ENCODE assay signal across 14 cellular contexts in genomic region chr7:27101188-27101905, GRCh38. TPM values are rescaled to one million over a fixed set of nuclear protein-coding genes. Genes with fewer than 3 reads are reported as not detected.
DNase-seq lines count a peak whose midpoint lies in the region; ATAC-seq, FAIRE-seq and TF ChIP-seq lines count a peak whose summit lies in the region.
"Had no signal": no experiment of that assay in that cellular context is flagged by ENCODE, and none has a peak within 500 bp of the region (broad histone marks: within the 10 kb centered on the region; RNA-seq: fewer than 3 reads in every experiment).

No MANE protein-coding gene starts in this region.

- H3K56ac ChIP-seq in H1 (replicated peaks; ENCODE audit: insufficient read length, low read depth, low read length) (no peak overlapping the region), mesendoderm (ENCODE audit: low read length) (no peak overlapping the region)

- H3K23ac ChIP-seq in H1 (ENCODE audit: insufficient read length) = no peak overlapping the region
- no peak overlapping the region for H3K23ac ChIP-seq in mesendoderm (ENCODE audit: low read length)

- H2AK5ac ChIP-seq in H1 (ENCODE audit: low read depth, low read length) (no peak overlapping the region), mesendoderm (ENCODE audit: low read length) (no peak overlapping the region)

- H3K4me1 ChIP-seq in H1 (replicated peaks in 1 of 4; ENCODE audit: control insufficient read depth in 3 of 4, insufficient read depth in 4 of 4, low read length in 3 of 4) (peaks cover 0 to 19% (median 9%) of the 10 kb centered on the region in 4 experiments; a peak in 6 of 7 replicates), mesendoderm (ENCODE audit: control insufficient read depth, low read depth, low read length) (no peaks in the 10 kb centered on the region), thyroid gland (peaks cover 5 to 9% of the 10 kb centered on the region in 2 donors)

- no peak overlapping the region for H4K5ac ChIP-seq in H1 (ENCODE audit: insufficient read length, low read depth, low read length)
- H4K5ac ChIP-seq in mesendoderm (ENCODE audit: low read length) = no peak overlapping the region

- no peak for TF ChIP-seq CTCF in RWPE1 (conservative IDR thresholded peaks at IDR 0.05; ENCODE audit: low read depth)
- TF ChIP-seq CTCF in H1 (IDR thresholded peaks at IDR 0.05; ENCODE audit: control extremely low read depth in 1 of 3, insufficient read depth in 1 of 3, low read depth in 1 of 3, low read length in 3 of 3) = no peak
- TF ChIP-seq CTCF in thyroid gland (IDR thresholded peaks at IDR 0.05) = no peak
- no peak for TF ChIP-seq CTCF in foreskin fibroblast (IDR thresholded peaks at IDR 0.05; ENCODE audit: low read depth, low read length)

- no peaks in the 10 kb centered on the region for H3K79me2 ChIP-seq in H1 (ENCODE audit: control insufficient read depth in 1 of 2, insufficient read depth in 2 of 2, low read length in 2 of 2)
- no peaks in the 10 kb centered on the region for H3K79me2 ChIP-seq in mesendoderm (ENCODE audit: control insufficient read depth, insufficient read depth, low read length)

- TF ChIP-seq POLR2A in H1 (IDR thresholded peaks at IDR 0.05; ENCODE audit: control extremely low read depth in 1 of 2, low read depth in 2 of 2, low read length in 2 of 2) = no peak
- TF ChIP-seq POLR2A in thyroid gland (IDR thresholded peaks at IDR 0.05) = no peak

- H3K9ac ChIP-seq in H1 (replicated peaks in 1 of 4; ENCODE audit: extremely low read depth in 1 of 4, low read depth in 3 of 4, low read length in 3 of 4) (no peak overlapping the region), mesendoderm (ENCODE audit: low read length) (no peak overlapping the region)

- 10% methylated on average over 23 of the region's 23 CpGs; no CpG with 5 or more reads in 1 of the 2 experiments for WGBS in H1 (ENCODE audit: extremely low coverage in 1 of 2, insufficient coverage in 1 of 2, insufficient read length in 1 of 2, insufficient replicate concordance in 2 of 2, low coverage in 1 of 2, low lambda C conversion rate in 2 of 2, missing lambda C conversion rate in 1 of 2), 2 experiments
- WGBS in mesendoderm (ENCODE audit: extremely low coverage, insufficient coverage, low lambda C conversion rate) = no CpG with 5 or more reads among the region's 23 CpGs
- 16 to 22% methylated on average over 23 of the region's 23 CpGs for WGBS in thyroid gland, 2 donors

- H3K9me3 ChIP-seq in H1 (ENCODE audit: insufficient read depth in 2 of 2, low read depth in 1 of 2, low read length in 1 of 2) (no peaks in the 10 kb centered on the region), thyroid gland (no peaks in the 10 kb centered on the region)

- H3K79me1 ChIP-seq in H1 (ENCODE audit: low read depth, low read length) (no peaks in the 10 kb centered on the region), mesendoderm (ENCODE audit: low read length) (no peaks in the 10 kb centered on the region)

- no peak for TF ChIP-seq EP300 in H1 (IDR thresholded peaks at IDR 0.05; ENCODE audit: borderline replicate concordance in 1 of 2, low read depth in 2 of 2, low read length in 2 of 2)

- H3K4me3 ChIP-seq in H1 (ENCODE audit: extremely low read depth in 1 of 4, insufficient read depth in 2 of 4, low read depth in 3 of 4, low read length in 4 of 4) (peak overlapping the region; percentile 2 to 37 (median 10); a peak in 5 of 8 replicates), mesendoderm (ENCODE audit: low read length) (no peak overlapping the region), thyroid gland (replicated peaks in 1 of 3) (peak overlapping the region in 1 of 3 donors; percentile 18), foreskin fibroblast (ENCODE audit: low read depth in 1 of 2, low read length in 2 of 2) (no peak overlapping the region)

- FAIRE-seq in H1 (lab: Jason Lieb, UNC) = no peak
- FAIRE-seq: islet of Langerhans had no signal

- CTCF ChIA-PET in RWPE1 (lab: Yijun Ruan, JAX) (interaction anchor here (1.4 kb wide), 1 partner anchor 247 kb away, joined by 3 read pairs; no protein-coding TSS in a partner anchor), H1 (lab: Charles Lee; ENCODE audit: partially characterized antibody) (interaction anchor here (1.1 to 12.1 kb wide), 3 partner anchors 9 to 44 kb away, joined by 3 to 123 read pairs (median 4); partner anchors contain the start of genes HOXA5 and HOXA6)

- peaks cover 23 to 40% of the 10 kb centered on the region in 2 experiments for H4K20me1 ChIP-seq in H1 (replicated peaks in 1 of 2; ENCODE audit: control insufficient read depth in 1 of 2, insufficient read depth in 2 of 2, low read length in 2 of 2)

- no peak overlapping the region for H2BK20ac ChIP-seq in H1 (ENCODE audit: low read length)

- peaks cover 0 to 11% (median 0%) of the 10 kb centered on the region in 4 experiments; a peak in 1 of 8 replicates for H3K36me3 ChIP-seq in H1 (ENCODE audit: control insufficient read depth in 2 of 4, insufficient read depth in 4 of 4, low read length in 3 of 4)
- no peaks in the 10 kb centered on the region for H3K36me3 ChIP-seq in mesendoderm (ENCODE audit: control insufficient read depth, insufficient read depth, low read length)
- no peaks in the 10 kb centered on the region for H3K36me3 ChIP-seq in thyroid gland

- H2BK5ac ChIP-seq in H1 (ENCODE audit: low read depth, low read length) (no peak overlapping the region), mesendoderm (ENCODE audit: low read length) (no peak overlapping the region)

- H2BK15ac ChIP-seq in H1 (ENCODE audit: low read length) = peak overlapping the region; percentile 61; the same call in 1 of the 2 replicates
- H2BK15ac ChIP-seq in mesendoderm (replicated peaks; ENCODE audit: low read depth) = no peak overlapping the region

- H2BK120ac ChIP-seq in H1 (replicated peaks; ENCODE audit: low read depth, low read length) (no peak overlapping the region), mesendoderm (ENCODE audit: low read depth, low read length) (no peak overlapping the region)

- no peak overlapping the region for H2AFZ ChIP-seq in H1 (ENCODE audit: low read length)

- H4K8ac ChIP-seq in H1 (ENCODE audit: extremely low read depth, insufficient read depth, low read length) (no peak overlapping the region; the same call in 1 of the 2 replicates), mesendoderm (ENCODE audit: low read depth, low read length) (no peak overlapping the region)

- ATAC-seq in HG03045 (IDR thresholded peaks at IDR 0.05; ENCODE audit: unreplicated experiment) = no peak
- ATAC-seq: stimulated activated naive CD8-positive, alpha-beta T cell treated with anti-CD3 and anti-CD28 coated beads, Interleukin-15, Interleukin-2, amounts not matched to agents 100 U/mL and 50 U/mL, for 24 hours had no signal

- H4K91ac ChIP-seq in H1 (replicated peaks; ENCODE audit: insufficient read length, low read length) = no peak overlapping the region

- peak overlapping the region; percentile 39; the same call in 1 of the 2 replicates for H2BK12ac ChIP-seq in H1 (ENCODE audit: low read depth, low read length)

- POLR2A ChIA-PET in RWPE1 (lab: Yijun Ruan, JAX; ENCODE audit: low non-redundant PET) (no interaction called here), H1 (lab: Charles Lee; ENCODE audit: partially characterized antibody) (interaction anchor here (1.2 kb wide), 1 partner anchor 11 kb away, joined by 3 read pairs; no protein-coding TSS in a partner anchor)

- DNase-seq in RWPE1 (ENCODE audit: low spot score) (no peak), H1 (ENCODE audit: low read depth in 1 of 2, low spot score in 2 of 2) (no peak), mesendoderm (no peak), thyroid gland (no peak), foreskin fibroblast (no peak), anterior cingulate cortex (lab: John Stamatoyannopoulos, UW) (no peak)
- DNase-seq: cortex of kidney; DMS79; NCI-H1105 treated with DMSO at 0.1 percent for 48 hours; stimulated activated CD4-positive, alpha-beta T cell treated with anti-CD3 and anti-CD28 coated beads, Interleukin-12 subunit alpha, Interleukin-12 subunit beta, amount 100 ng/mL, for 4 hours; stimulated activated naive CD8-positive, alpha-beta T cell treated with anti-CD3 and anti-CD28 coated beads, Interleukin-15, Interleukin-2, amounts not matched to agents 100 U/mL and 50 U/mL, for 24 hours had no signal

- H3K14ac ChIP-seq in H1 (ENCODE audit: insufficient read length) = no peak overlapping the region

- H3K4ac ChIP-seq in H1 (replicated peaks; ENCODE audit: insufficient read length, low read depth, low read length) (no peak overlapping the region), mesendoderm (ENCODE audit: low read depth, low read length) (no peak overlapping the region)

- no peak for TF ChIP-seq RAD21 in H1 (IDR thresholded peaks at IDR 0.05 in 1 of 2, conservative IDR thresholded peaks at IDR 0.05 in 1 of 2; ENCODE audit: low read depth in 2 of 2, low read length in 2 of 2)

- peak overlapping the region; percentile 44 to 69 for H3K4me2 ChIP-seq in H1 (ENCODE audit: insufficient read depth in 1 of 2, low read depth in 2 of 2, low read length in 2 of 2)
- peak overlapping the region; percentile 21 for H3K4me2 ChIP-seq in mesendoderm (ENCODE audit: low read length)

- H3K18ac ChIP-seq in H1 (ENCODE audit: extremely low read depth, low read length) = no peak overlapping the region
- no peak overlapping the region for H3K18ac ChIP-seq in mesendoderm (ENCODE audit: low read length)

- H3K27ac ChIP-seq in RWPE1 = peak overlapping the region; percentile 31; the same call in 1 of the 2 replicates
- no peak overlapping the region for H3K27ac ChIP-seq in H1 (ENCODE audit: low read depth, low read length)
- H3K27ac ChIP-seq in mesendoderm (ENCODE audit: low read depth, low read length) = no peak overlapping the region
- H3K27ac ChIP-seq in thyroid gland = peak overlapping the region; percentile 8 to 83 (median 53)

- intact Hi-C loops in thyroid gland (cut with DNase I) = no loop called here

- peaks cover 4% of the 10 kb centered on the region; the same call in 1 of the 2 replicates for H3K23me2 ChIP-seq in H1 (ENCODE audit: low read depth, low read length)

- H3K27me3 ChIP-seq in H1 (replicated peaks in 1 of 4; ENCODE audit: control insufficient read depth in 3 of 4, extremely low read depth in 1 of 4, insufficient read depth in 3 of 4, low read length in 3 of 4) (peaks cover 96 to 100% (median 99%) of the 10 kb centered on the region in 4 experiments), mesendoderm (ENCODE audit: insufficient read depth, low read length, poor library complexity) (peaks cover 93% of the 10 kb centered on the region), thyroid gland (peaks cover 55% of the 10 kb centered on the region)

RNA-seq across cellular contexts. Expression of gene HOXA2, which starts 1.1 kb away (rescaled TPM):
- not detected in 2 replicates for total RNA-seq in H1 (2021; fragmentation: NEBNext Ultra II Directional; extraction: Animal tissue kit (Norgen Biotek cat#: 25700))
- polyA plus RNA-seq in H1 (2011; rRNA removed) = not detected in 2 replicates
- polyA plus RNA-seq in H1 (2011; cell fraction: cytosol; rRNA removed) = not detected
- polyA plus RNA-seq in H1 (2011; cell fraction: nucleus; rRNA removed) = not detected
- not detected in 4 replicates for polyA plus RNA-seq in H1 (2012, experiment 1 of 2)
- polyA plus RNA-seq in H1 (2012, experiment 2 of 2) = not detected
- not detected for polyA plus RNA-seq in H1 (2013, experiment 1 of 2)
- not detected for polyA plus RNA-seq in H1 (2013, experiment 2 of 2)
- not detected in 2 replicates for polyA minus RNA-seq in H1 (2011; rRNA and poly(A)+ RNA removed)
- polyA minus RNA-seq in H1 (2011; cell fraction: cytosol; rRNA and poly(A)+ RNA removed) = not detected
- polyA minus RNA-seq in H1 (2011; cell fraction: nucleus; rRNA and poly(A)+ RNA removed) = not detected
- 0.04 TPM for polyA plus RNA-seq in mesendoderm (2013, experiment 1 of 2)
- polyA plus RNA-seq in mesendoderm (2013, experiment 2 of 2) = 0.03 TPM
- 1 to 10 TPM in 2 of 4 donors, under 1 TPM in 2; 0.73 to 2.7 (median 1.7) TPM for total RNA-seq in thyroid gland
- total RNA-seq: T-helper 2 cell treated with Interferon-gamma antibody and Interleukin-4, amounts not matched to agents 100 ng/mL and 5 ng/mL, for 36 hours had no signal

RNA-seq across cellular contexts. Expression of gene HOXA1, which starts 5.5 kb away (rescaled TPM):
- not detected in 2 replicates for total RNA-seq in H1 (2021; fragmentation: NEBNext Ultra II Directional; extraction: Animal tissue kit (Norgen Biotek cat#: 25700))
- not detected in 2 replicates for polyA plus RNA-seq in H1 (2011; rRNA removed)
- polyA plus RNA-seq in H1 (2011; cell fraction: cytosol; rRNA removed) = not detected
- polyA plus RNA-seq in H1 (2011; cell fraction: nucleus; rRNA removed) = not detected
- not detected in 4 replicates for polyA plus RNA-seq in H1 (2012, experiment 1 of 2)
- polyA plus RNA-seq in H1 (2012, experiment 2 of 2) = not detected
- polyA plus RNA-seq in H1 (2013, experiment 1 of 2) = not detected
- 0.06 TPM for polyA plus RNA-seq in H1 (2013, experiment 2 of 2)
- polyA minus RNA-seq in H1 (2011; rRNA and poly(A)+ RNA removed) = not detected in 2 replicates
- not detected for polyA minus RNA-seq in H1 (2011; cell fraction: cytosol; rRNA and poly(A)+ RNA removed)
- polyA minus RNA-seq in H1 (2011; cell fraction: nucleus; rRNA and poly(A)+ RNA removed) = not detected
- polyA plus RNA-seq in mesendoderm (2013, experiment 1 of 2) = 0.56 TPM
- polyA plus RNA-seq in mesendoderm (2013, experiment 2 of 2) = 0.91 TPM
- under 1 TPM in 2 of 4 donors, not detected in 2; 0.67 to 0.78 TPM for total RNA-seq in thyroid gland

RNA-seq across cellular contexts. Expression of gene HOXA4, which starts 29.2 kb away (rescaled TPM):
- not detected in 2 replicates for total RNA-seq in H1 (2021; fragmentation: NEBNext Ultra II Directional; extraction: Animal tissue kit (Norgen Biotek cat#: 25700))
- not detected in 2 replicates for polyA plus RNA-seq in H1 (2011; rRNA removed)
- not detected for polyA plus RNA-seq in H1 (2011; cell fraction: cytosol; rRNA removed)
- polyA plus RNA-seq in H1 (2011; cell fraction: nucleus; rRNA removed) = not detected
- polyA plus RNA-seq in H1 (2012, experiment 1 of 2) = not detected in 4 replicates
- polyA plus RNA-seq in H1 (2012, experiment 2 of 2) = not detected
- not detected for polyA plus RNA-seq in H1 (2013, experiment 1 of 2)
- not detected for polyA plus RNA-seq in H1 (2013, experiment 2 of 2)
- polyA minus RNA-seq in H1 (2011; rRNA and poly(A)+ RNA removed) = not detected in 2 replicates
- not detected for polyA minus RNA-seq in H1 (2011; cell fraction: cytosol; rRNA and poly(A)+ RNA removed)
- not detected for polyA minus RNA-seq in H1 (2011; cell fraction: nucleus; rRNA and poly(A)+ RNA removed)
- not detected for polyA plus RNA-seq in mesendoderm (2013, experiment 1 of 2)
- polyA plus RNA-seq in mesendoderm (2013, experiment 2 of 2) = not detected
- 1 to 10 TPM in 3 of 4 donors, under 1 TPM in 1; 0.56 to 2.1 (median 1.3) TPM for total RNA-seq in thyroid gland

RNA-seq across cellular contexts. Expression of gene HOXA5, which starts 42.1 kb away (rescaled TPM):
- not detected in 2 replicates for total RNA-seq in H1 (2021; fragmentation: NEBNext Ultra II Directional; extraction: Animal tissue kit (Norgen Biotek cat#: 25700))
- not detected in 2 replicates for polyA plus RNA-seq in H1 (2011; rRNA removed)
- polyA plus RNA-seq in H1 (2011; cell fraction: cytosol; rRNA removed) = not detected
- polyA plus RNA-seq in H1 (2011; cell fraction: nucleus; rRNA removed) = not detected
- not detected in 4 replicates for polyA plus RNA-seq in H1 (2012, experiment 1 of 2)
- polyA plus RNA-seq in H1 (2012, experiment 2 of 2) = not detected
- not detected for polyA plus RNA-seq in H1 (2013, experiment 1 of 2)
- not detected for polyA plus RNA-seq in H1 (2013, experiment 2 of 2)
- polyA minus RNA-seq in H1 (2011; rRNA and poly(A)+ RNA removed) = not detected in 2 replicates
- polyA minus RNA-seq in H1 (2011; cell fraction: cytosol; rRNA and poly(A)+ RNA removed) = not detected
- polyA minus RNA-seq in H1 (2011; cell fraction: nucleus; rRNA and poly(A)+ RNA removed) = not detected
- polyA plus RNA-seq in mesendoderm (2013, experiment 1 of 2) = not detected
- not detected for polyA plus RNA-seq in mesendoderm (2013, experiment 2 of 2)
- total RNA-seq in thyroid gland = 1 to 10 TPM; 2.0 to 4.4 (median 3.3) TPM
- total RNA-seq: T-helper 2 cell treated with Interferon-gamma antibody and Interleukin-4, amounts not matched to agents 100 ng/mL and 5 ng/mL, for 36 hours had no signal

RNA-seq across cellular contexts. Expression of gene HOXA6, which starts 46.2 kb away (rescaled TPM):
- not detected in 2 replicates for total RNA-seq in H1 (2021; fragmentation: NEBNext Ultra II Directional; extraction: Animal tissue kit (Norgen Biotek cat#: 25700))
- polyA plus RNA-seq in H1 (2011; rRNA removed) = not detected in 2 replicates
- not detected for polyA plus RNA-seq in H1 (2011; cell fraction: cytosol; rRNA removed)
- polyA plus RNA-seq in H1 (2011; cell fraction: nucleus; rRNA removed) = not detected
- not detected in 4 replicates for polyA plus RNA-seq in H1 (2012, experiment 1 of 2)
- polyA plus RNA-seq in H1 (2012, experiment 2 of 2) = not detected
- polyA plus RNA-seq in H1 (2013, experiment 1 of 2) = not detected
- not detected for polyA plus RNA-seq in H1 (2013, experiment 2 of 2)
- polyA minus RNA-seq in H1 (2011; rRNA and poly(A)+ RNA removed) = not detected in 2 replicates
- polyA minus RNA-seq in H1 (2011; cell fraction: cytosol; rRNA and poly(A)+ RNA removed) = not detected
- polyA minus RNA-seq in H1 (2011; cell fraction: nucleus; rRNA and poly(A)+ RNA removed) = not detected
- polyA plus RNA-seq in mesendoderm (2013, experiment 1 of 2) = not detected
- polyA plus RNA-seq in mesendoderm (2013, experiment 2 of 2) = not detected
- total RNA-seq in thyroid gland = 1 to 10 TPM in 2 of 4 donors, not detected in 2; 1.1 to 1.6 TPM
- total RNA-seq: T-helper 2 cell treated with Interferon-gamma antibody and Interleukin-4, amounts not matched to agents 100 ng/mL and 5 ng/mL, for 36 hours had no signal

Comparison
In these comparisons a context has a peak if more than half of its experiments do, and no peak if none do; other contexts are left out.
1. H3K27ac ChIP-seq: peak in RWPE1 (single experiment) and thyroid gland (3 of 3); none in H1 (single experiment) and mesendoderm (single experiment).
2. H3K4me3 ChIP-seq: peak in H1 (4 of 4); none in mesendoderm (single experiment) and foreskin fibroblast (0 of 2).